In genomic region chr15:51969728-51970127, GRCh38 we compare ENCODE assay signal across 9 cellular contexts. TPM values are rescaled to one million over a fixed set of nuclear protein-coding genes. Genes with fewer than 3 reads are reported as not detected.
DNase-seq lines count a peak whose midpoint lies in the region; ATAC-seq, FAIRE-seq and TF ChIP-seq lines count a peak whose summit lies in the region.
"Had no signal": no experiment of that assay in that cellular context is flagged by ENCODE, and none has a peak within 500 bp of the region (broad histone marks: within the 10 kb centered on the region; RNA-seq: fewer than 3 reads in every experiment).

No MANE protein-coding gene starts in this region.

- peaks cover 2% of the 10 kb centered on the region; the same call in 1 of the 3 replicates for H3K4me1 Mint-ChIP-seq in GM23338

- FAIRE-seq in RCC 7860 (lab: Jason Lieb, UNC), result no peak

- peaks cover 0 to 61% (median 20%) of the 10 kb centered on the region in 11 experiments; a peak in 11 of 22 replicates for H4K20me1 ChIP-seq in BLaER1 treated with 17β-estradiol and CSF1 and Interleukin-3, amounts not matched to agents 10 nM and 100 nM
- peaks cover 12% of the 10 kb centered on the region; the same call in 1 of the 2 replicates for H4K20me1 ChIP-seq in GM23338 (replicated peaks; ENCODE audit: insufficient read depth)

- H3K4me3 Mint-ChIP-seq in GM23338, result peak overlapping the region; percentile 93

- peaks cover 15 to 22% (median 19%) of the 10 kb centered on the region in 10 experiments for H3K4me1 ChIP-seq in BLaER1 treated with 17β-estradiol and CSF1 and Interleukin-3, amounts not matched to agents 10 nM and 100 nM
- H3K4me1 ChIP-seq in GM23338 (ENCODE audit: insufficient read depth), result peaks cover 7% of the 10 kb centered on the region; the same call in 1 of the 2 replicates
- H3K4me1 ChIP-seq in RWPE2 (ENCODE audit: insufficient read depth, poor library complexity, severe bottlenecking), result peaks cover 16% of the 10 kb centered on the region
- H3K4me1 ChIP-seq: foreskin keratinocyte had no signal

- H3K36me3 Mint-ChIP-seq in GM23338 (ENCODE audit: low read depth), result peaks cover 26% of the 10 kb centered on the region

- H3K27ac ChIP-seq in BLaER1 treated with 17β-estradiol and CSF1 and Interleukin-3, amounts not matched to agents 10 nM and 100 nM, result no peak overlapping the region
- H3K27ac ChIP-seq in GM23338 (ENCODE audit: low read depth), result no peak overlapping the region
- H3K27ac ChIP-seq in RWPE2 (ENCODE audit: poor library complexity, severe bottlenecking), result peak overlapping the region; percentile 71
- H3K27ac ChIP-seq: foreskin keratinocyte had no signal

- H2AFZ ChIP-seq in GM23338, result no peak overlapping the region

- H3K79me2 ChIP-seq in GM23338 (replicated peaks; ENCODE audit: insufficient read depth), result peaks cover 73% of the 10 kb centered on the region

- no peak for ATAC-seq in GM23338
- no peak for ATAC-seq in RWPE2 (ENCODE audit: low read depth)
- no peak for ATAC-seq in GM18868 (IDR thresholded peaks at IDR 0.05; ENCODE audit: unreplicated experiment)
- ATAC-seq: foreskin keratinocyte had no signal

- H3K4me3 ChIP-seq in BLaER1 treated with 17β-estradiol and CSF1 and Interleukin-3, amounts not matched to agents 10 nM and 100 nM, result peak overlapping the region in 7 of 10 experiments; percentile 76 to 92 (median 89); a peak in 10 of 20 replicates
- H3K4me3 ChIP-seq in GM23338, result peak overlapping the region; percentile 97; the same call in 1 of the 2 replicates
- H3K4me3 ChIP-seq in RWPE2 (ENCODE audit: severe bottlenecking), result peak overlapping the region; percentile 62
- H3K4me3 ChIP-seq in fibroblast of villous mesenchyme (ENCODE audit: low read depth, low read length), result no peak overlapping the region

- H3K27ac Mint-ChIP-seq in GM23338, result 0 out of 2 replicates have a peak overlapping the region, but pooled peaks have one; percentile 56

- peaks cover 8% of the 10 kb centered on the region; the same call in 2 of the 3 replicates for H3K9me3 Mint-ChIP-seq in GM23338

- H3K4me2 ChIP-seq in BLaER1 treated with 17β-estradiol and CSF1 and Interleukin-3, amounts not matched to agents 10 nM and 100 nM, result peak overlapping the region; percentile 77 to 99 (median 85)
- H3K4me2 ChIP-seq in GM23338, result peak overlapping the region; percentile 93; the same call in 1 of the 2 replicates

- no peaks in the 10 kb centered on the region for H3K9me2 ChIP-seq in GM23338 (ENCODE audit: insufficient read depth)

- H3K9ac ChIP-seq in BLaER1 treated with 17β-estradiol and CSF1 and Interleukin-3, amounts not matched to agents 10 nM and 100 nM, result peak overlapping the region in 2 of 11 experiments; percentile 86 to 94; a peak in 2 of 22 replicates

- H3F3A ChIP-seq in GM23338 (replicated peaks; ENCODE audit: low read depth), result no peaks in the 10 kb centered on the region

- H3K27me3 ChIP-seq in BLaER1 treated with 17β-estradiol and CSF1 and Interleukin-3, amounts not matched to agents 10 nM and 100 nM, result no peaks in the 10 kb centered on the region
- no peaks in the 10 kb centered on the region for H3K27me3 ChIP-seq in GM23338 (ENCODE audit: insufficient read depth)
- no peaks in the 10 kb centered on the region for H3K27me3 ChIP-seq in RWPE2 (ENCODE audit: insufficient read depth, poor library complexity, severe bottlenecking)
- H3K27me3 ChIP-seq: foreskin keratinocyte had no signal

- peaks cover 18 to 32% (median 28%) of the 10 kb centered on the region in 11 experiments for H3K9me3 ChIP-seq in BLaER1 treated with 17β-estradiol and CSF1 and Interleukin-3, amounts not matched to agents 10 nM and 100 nM (replicated peaks in 1 of 11)
- H3K9me3 ChIP-seq in RWPE2 (ENCODE audit: severe bottlenecking), result peaks cover 10% of the 10 kb centered on the region

- H3K27me3 Mint-ChIP-seq in GM23338 (ENCODE audit: insufficient read depth, low read depth, poor library complexity), result peaks cover 9% of the 10 kb centered on the region

- TF ChIP-seq CTCF in GM23338 (conservative IDR thresholded peaks at IDR 0.05; ENCODE audit: low read depth in 2 of 2) (no peak), RWPE2 (IDR thresholded peaks at IDR 0.05; ENCODE audit: poor library complexity, severe bottlenecking) (no peak), fibroblast of villous mesenchyme (IDR thresholded peaks at IDR 0.05; ENCODE audit: insufficient read depth, low read depth, low read length) (no peak)

- peaks cover 35 to 49% (median 45%) of the 10 kb centered on the region in 11 experiments for H3K36me3 ChIP-seq in BLaER1 treated with 17β-estradiol and CSF1 and Interleukin-3, amounts not matched to agents 10 nM and 100 nM
- H3K36me3 ChIP-seq in GM23338 (ENCODE audit: insufficient read depth) (peaks cover 7% of the 10 kb centered on the region; the same call in 1 of the 2 replicates), RWPE2 (ENCODE audit: low read depth) (peaks cover 41% of the 10 kb centered on the region)

- DNase-seq in GM23338 (ENCODE audit: low spot score) (no peak), RWPE2 (ENCODE audit: low spot score) (no peak), fibroblast of villous mesenchyme (ENCODE audit: low read depth) (peak; percentile 61), RCC 7860 (ENCODE audit: low spot score) (no peak), D341Med (ENCODE audit: low spot score) (no peak), AG20443 (ENCODE audit: low spot score) (no peak)
- DNase-seq: foreskin keratinocyte had no signal

TF ChIP-seq in GM23338, 12 proteins besides CTCF, POLR2A, EP300 and RAD21 (continues in another document):
- no peak for TF ChIP-seq ZNF462 (CRISPR knock-in tag; IDR thresholded peaks at IDR 0.05)

RNA-seq across cellular contexts. Expression of gene LEO1, which starts 1.9 kb away (rescaled TPM):
- 34.7 and 41.4 TPM in 2 replicates for total RNA-seq in GM23338 (2014; rRNA removed; shearing (Covaris generic))
- 44.1 and 55.6 TPM in 2 replicates for polyA plus RNA-seq in GM23338 (2016; fragmentation: Nextera tagmentation; extraction: Ambion mirVana)
- total RNA-seq in fibroblast of villous mesenchyme, result 22.2 and 28.1 TPM in 2 replicates

RNA-seq across cellular contexts. Expression of gene MAPK6, which starts 49.3 kb away (rescaled TPM):
- total RNA-seq in GM23338 (2014; rRNA removed; shearing (Covaris generic)), result 92.3 and 94.9 TPM in 2 replicates
- 40.9 and 43.5 TPM in 2 replicates for polyA plus RNA-seq in GM23338 (2016; fragmentation: Nextera tagmentation; extraction: Ambion mirVana)
- total RNA-seq in fibroblast of villous mesenchyme, result 108 and 135 TPM in 2 replicates
